Comparison of ENCODE assay signal across 1 cellular context in genomic region chr9:112717669-112718331, GRCh38.
A peak's percentile ranks its signal among the peaks of the same experiment; 100 is the strongest.
TF ChIP-seq lines count a peak whose summit lies in the region.

A gene with protein sequence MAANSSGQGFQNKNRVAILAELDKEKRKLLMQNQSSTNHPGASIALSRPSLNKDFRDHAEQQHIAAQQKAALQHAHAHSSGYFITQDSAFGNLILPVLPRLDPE (minus strand): TSS chr9:112718117. CDS start chr9:112716485, 1,632 bp downstream.

TF ChIP-seq in HepG2, 621 proteins besides CTCF, POLR2A, EP300 and RAD21 (continued from another document):
- no peak for TF ChIP-seq SOX5 (CRISPR knock-in tag; IDR thresholded peaks at IDR 0.05; ENCODE audit: borderline replicate concordance)
- no peak for TF ChIP-seq ZNF34 (CRISPR knock-in tag; IDR thresholded peaks at IDR 0.05; ENCODE audit: borderline replicate concordance)
- TF ChIP-seq ZNF260 (CRISPR knock-in tag; IDR thresholded peaks at IDR 0.05; ENCODE audit: borderline replicate concordance, low read depth), result no peak
- TF ChIP-seq NRL (CRISPR knock-in tag; IDR thresholded peaks at IDR 0.05; ENCODE audit: borderline replicate concordance), result peak; percentile 68; the same call in 1 of the 2 replicates
- peak; percentile 87 for TF ChIP-seq ZNF143 (CRISPR knock-in tag; IDR thresholded peaks at IDR 0.05)
- TF ChIP-seq ZNF891 (CRISPR knock-in tag; IDR thresholded peaks at IDR 0.05), result 0 out of 2 replicates have a peak, but pooled peaks have one; percentile 41
- peak; percentile 66; the same call in 1 of the 2 replicates for TF ChIP-seq LBX2 (CRISPR knock-in tag; IDR thresholded peaks at IDR 0.05; ENCODE audit: borderline replicate concordance)
- peak; percentile 47; the same call in 1 of the 2 replicates for TF ChIP-seq UBTF (CRISPR knock-in tag; IDR thresholded peaks at IDR 0.05)
- TF ChIP-seq ZNF780A (CRISPR knock-in tag; IDR thresholded peaks at IDR 0.05), result no peak
- no peak for TF ChIP-seq ZNF33A (CRISPR knock-in tag; IDR thresholded peaks at IDR 0.05; ENCODE audit: borderline replicate concordance)
- no peak for TF ChIP-seq SCMH1 (CRISPR knock-in tag; IDR thresholded peaks at IDR 0.05; ENCODE audit: borderline replicate concordance)
- no peak for TF ChIP-seq MLX (CRISPR knock-in tag; IDR thresholded peaks at IDR 0.05)
- TF ChIP-seq PCBP1 (IDR thresholded peaks at IDR 0.05; ENCODE audit: borderline replicate concordance, low read depth, low read length), result no peak
- no peak for TF ChIP-seq ZSCAN9 (CRISPR knock-in tag; IDR thresholded peaks at IDR 0.05; ENCODE audit: borderline replicate concordance)
- no peak for TF ChIP-seq SOX6 (IDR thresholded peaks at IDR 0.05)
- peak; percentile 44 for TF ChIP-seq SOX6 (CRISPR knock-in tag; IDR thresholded peaks at IDR 0.05)
- peak; percentile 38; the same call in 1 of the 2 replicates for TF ChIP-seq MYC (CRISPR knock-in tag; IDR thresholded peaks at IDR 0.05; ENCODE audit: borderline replicate concordance)
- TF ChIP-seq ZNF550 (CRISPR knock-in tag; IDR thresholded peaks at IDR 0.05; ENCODE audit: borderline replicate concordance), result no peak
- TF ChIP-seq ZSCAN25 (CRISPR knock-in tag; IDR thresholded peaks at IDR 0.05), result no peak
- TF ChIP-seq FOXA3 (CRISPR knock-in tag; IDR thresholded peaks at IDR 0.05), result no peak
- TF ChIP-seq NR2F2 (IDR thresholded peaks at IDR 0.05; ENCODE audit: borderline replicate concordance, low read depth), result no peak
- TF ChIP-seq ZNF280D (CRISPR knock-in tag; IDR thresholded peaks at IDR 0.05), result no peak; the same call in 1 of the 2 replicates
- no peak for TF ChIP-seq ZBTB3 (CRISPR knock-in tag; IDR thresholded peaks at IDR 0.05; ENCODE audit: borderline replicate concordance, low read depth)
- TF ChIP-seq NFKBIZ (CRISPR knock-in tag; IDR thresholded peaks at IDR 0.05), result no peak
- no peak for TF ChIP-seq ZNF615 (CRISPR knock-in tag; IDR thresholded peaks at IDR 0.05; ENCODE audit: borderline replicate concordance)
- TF ChIP-seq CHD2 (IDR thresholded peaks at IDR 0.05; ENCODE audit: low read depth, low read length), result no peak
- TF ChIP-seq FOXK2 (IDR thresholded peaks at IDR 0.05), result no peak
- no peak for TF ChIP-seq ZIK1 (CRISPR knock-in tag; IDR thresholded peaks at IDR 0.05; ENCODE audit: borderline replicate concordance, low read depth)
- TF ChIP-seq NFYB (CRISPR knock-in tag; IDR thresholded peaks at IDR 0.05), result peak; percentile 85
- no peak for TF ChIP-seq ZNF83 (CRISPR knock-in tag; IDR thresholded peaks at IDR 0.05; ENCODE audit: borderline replicate concordance)
- TF ChIP-seq GABPB1 (CRISPR knock-in tag; IDR thresholded peaks at IDR 0.05), result peak; percentile 95
- TF ChIP-seq, protein P1, sequence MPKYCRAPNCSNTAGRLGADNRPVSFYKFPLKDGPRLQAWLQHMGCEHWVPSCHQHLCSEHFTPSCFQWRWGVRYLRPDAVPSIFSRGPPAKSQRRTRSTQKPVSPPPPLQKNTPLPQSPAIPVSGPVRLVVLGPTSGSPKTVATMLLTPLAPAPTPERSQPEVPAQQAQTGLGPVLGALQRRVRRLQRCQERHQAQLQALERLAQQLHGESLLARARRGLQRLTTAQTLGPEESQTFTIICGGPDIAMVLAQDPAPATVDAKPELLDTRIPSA (CRISPR knock-in tag; IDR thresholded peaks at IDR 0.05; ENCODE audit: borderline replicate concordance), result 0 out of 2 replicates have a peak, but pooled peaks have one; percentile 36
- peak; percentile 77 for TF ChIP-seq HNRNPLL (IDR thresholded peaks at IDR 0.05; ENCODE audit: low read depth, low read length, poor library complexity, severe bottlenecking)
- TF ChIP-seq SAP130 (CRISPR knock-in tag; IDR thresholded peaks at IDR 0.05; ENCODE audit: low read depth), result peak; percentile 97
- no peak for TF ChIP-seq ZNF577 (CRISPR knock-in tag; IDR thresholded peaks at IDR 0.05; ENCODE audit: borderline replicate concordance, low read depth)
- no peak for TF ChIP-seq ZNF562 (CRISPR knock-in tag; IDR thresholded peaks at IDR 0.05; ENCODE audit: borderline replicate concordance)
- no peak for TF ChIP-seq ZNF20 (CRISPR knock-in tag; IDR thresholded peaks at IDR 0.05)
- TF ChIP-seq U2AF2 (IDR thresholded peaks at IDR 0.05; ENCODE audit: low read depth, low read length), result no peak
- no peak for TF ChIP-seq ZNF546 (CRISPR knock-in tag; conservative IDR thresholded peaks at IDR 0.05)
- no peak for TF ChIP-seq ZNF839 (CRISPR knock-in tag; IDR thresholded peaks at IDR 0.05; ENCODE audit: borderline replicate concordance)
- TF ChIP-seq, protein P2, sequence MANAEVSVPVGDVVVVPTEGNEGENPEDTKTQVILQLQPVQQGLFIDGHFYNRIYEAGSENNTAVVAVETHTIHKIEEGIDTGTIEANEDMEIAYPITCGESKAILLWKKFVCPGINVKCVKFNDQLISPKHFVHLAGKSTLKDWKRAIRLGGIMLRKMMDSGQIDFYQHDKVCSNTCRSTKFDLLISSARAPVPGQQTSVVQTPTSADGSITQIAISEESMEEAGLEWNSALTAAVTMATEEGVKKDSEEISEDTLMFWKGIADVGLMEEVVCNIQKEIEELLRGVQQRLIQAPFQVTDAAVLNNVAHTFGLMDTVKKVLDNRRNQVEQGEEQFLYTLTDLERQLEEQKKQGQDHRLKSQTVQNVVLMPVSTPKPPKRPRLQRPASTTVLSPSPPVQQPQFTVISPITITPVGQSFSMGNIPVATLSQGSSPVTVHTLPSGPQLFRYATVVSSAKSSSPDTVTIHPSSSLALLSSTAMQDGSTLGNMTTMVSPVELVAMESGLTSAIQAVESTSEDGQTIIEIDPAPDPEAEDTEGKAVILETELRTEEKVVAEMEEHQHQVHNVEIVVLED (CRISPR knock-in tag; IDR thresholded peaks at IDR 0.05; ENCODE audit: borderline replicate concordance), result peak; percentile 72
- TF ChIP-seq SSRP1 (CRISPR knock-in tag; IDR thresholded peaks at IDR 0.05), result no peak
- TF ChIP-seq ZNF558 (CRISPR knock-in tag; IDR thresholded peaks at IDR 0.05; ENCODE audit: borderline replicate concordance), result no peak
TF ChIP-seq in HepG2: peak in this region for 152.
